In genomic region chr3:185561374-185561943, GRCh38 we compare ENCODE assay signal across 14 cellular contexts. TPM values are rescaled to one million over a fixed set of nuclear protein-coding genes. Genes with fewer than 3 reads are reported as not detected.
DNase-seq lines count a peak whose midpoint lies in the region; ATAC-seq and TF ChIP-seq lines count a peak whose summit lies in the region.
"Had no signal": no experiment of that assay in that cellular context is flagged by ENCODE, and none has a peak within 500 bp of the region (broad histone marks: within the 10 kb centered on the region; RNA-seq: fewer than 3 reads in every experiment).

No MANE protein-coding gene starts in this region.

- H3K9me3 ChIP-seq in right cardiac atrium (ENCODE audit: control insufficient read depth, low read length), result no peaks in the 10 kb centered on the region
- H3K9me3 ChIP-seq: MG63 had no signal

- H3K27me3 ChIP-seq in right cardiac atrium (ENCODE audit: control insufficient read depth, insufficient read depth), result no peaks in the 10 kb centered on the region

- H3K27me3 Mint-ChIP-seq in nephron (ENCODE audit: low read depth), result peaks cover 24% of the 10 kb centered on the region

- no peak overlapping the region for H3K4me3 ChIP-seq in right cardiac atrium (ENCODE audit: low read length)
- H3K4me3 ChIP-seq in foreskin fibroblast (ENCODE audit: low read depth in 1 of 2, low read length in 2 of 2), result no peak overlapping the region
- H3K4me3 ChIP-seq: MG63 had no signal

- H3K4me1 ChIP-seq in right cardiac atrium (ENCODE audit: control insufficient read depth, insufficient read depth, low read length), result no peaks in the 10 kb centered on the region

- no peak overlapping the region for H3K27ac ChIP-seq in right cardiac atrium (ENCODE audit: low read length)
- H3K27ac ChIP-seq: C4-2B had no signal

- ATAC-seq in right cardiac atrium (peak; percentile 28 to 31), GM21390 (IDR thresholded peaks at IDR 0.05; ENCODE audit: unreplicated experiment) (no peak)

- peak; percentile 23 for DNase-seq in CD1c-positive myeloid dendritic cell (ENCODE audit: extremely low spot score)
- DNase-seq in Kasumi-1 (lab: John Stamatoyannopoulos, UW), result peak; percentile 53 to 56
- DNase-seq in right cardiac atrium, result peak; percentile 34 to 64 (median 59)
- no peak for DNase-seq in foreskin fibroblast
- DNase-seq in NCI-H146 treated with DMSO at 0.1 percent for 48 hours (lab: John Stamatoyannopoulos, UW; ENCODE audit: unreplicated experiment), result no peak
- no peak for DNase-seq in NCI-H187 treated with DMSO at 0.1 percent for 48 hours (lab: John Stamatoyannopoulos, UW)
- DNase-seq: activated CD4-positive, alpha-beta memory T cell treated with anti-CD3 and anti-CD28 coated beads for 36 hours; amniotic stem cell; effector CD8-positive, alpha-beta T cell; MG63; nephron progenitor cell had no signal

- H3K4me1 Mint-ChIP-seq in nephron, result peaks cover 8% of the 10 kb centered on the region

- H3K27ac Mint-ChIP-seq in nephron, result peak overlapping the region; percentile 24 to 87 (median 82)
- H3K27ac Mint-ChIP-seq: activated CD4-positive, alpha-beta memory T cell treated with anti-CD3 and anti-CD28 coated beads for 36 hours; nephron progenitor cell had no signal

- H3K4me3 Mint-ChIP-seq in nephron, result no peak overlapping the region
- H3K4me3 Mint-ChIP-seq: activated CD4-positive, alpha-beta memory T cell treated with anti-CD3 and anti-CD28 coated beads for 36 hours; nephron progenitor cell had no signal

- intact Hi-C loops in right cardiac atrium (cut with DNase I), result no loop called here

- 69% methylated on average over 8 of the region's 8 CpGs for WGBS in right cardiac atrium

- H3K36me3 Mint-ChIP-seq in nephron (ENCODE audit: low read depth), result no peaks in the 10 kb centered on the region
- H3K36me3 Mint-ChIP-seq: activated CD4-positive, alpha-beta memory T cell treated with anti-CD3 and anti-CD28 coated beads for 36 hours had no signal

- TF ChIP-seq CTCF in nephron (IDR thresholded peaks at IDR 0.05; ENCODE audit: unreplicated experiment in 3 of 3), result no peak
- no peak for TF ChIP-seq CTCF in foreskin fibroblast (IDR thresholded peaks at IDR 0.05; ENCODE audit: low read depth, low read length)

- H3K9me3 Mint-ChIP-seq in nephron, result no peaks in the 10 kb centered on the region
- H3K9me3 Mint-ChIP-seq: activated CD4-positive, alpha-beta memory T cell treated with anti-CD3 and anti-CD28 coated beads for 36 hours had no signal

RNA-seq across cellular contexts. Expression of gene LIPH, which starts 9.1 kb away (rescaled TPM):
- under 1 TPM; 0.14 to 0.62 (median 0.31) TPM for total RNA-seq in right cardiac atrium
- 0.07 TPM for polyA plus RNA-seq in right cardiac atrium
- total RNA-seq: activated CD4-positive, alpha-beta memory T cell treated with anti-CD3 and anti-CD28 coated beads for 36 hours had no signal

RNA-seq across cellular contexts. Expression of gene SENP2, which starts 24.6 kb away (rescaled TPM):
- 10 to 100 TPM; 27.5 to 30.1 (median 29.0) TPM for total RNA-seq in right cardiac atrium
- 9.2 TPM for polyA plus RNA-seq in right cardiac atrium

Comparison
In these comparisons a context has a peak if more than half of its experiments do, and no peak if none do; other contexts are left out.
1. DNase-seq: peak in CD1c-positive myeloid dendritic cell (single experiment), Kasumi-1 (2 of 2) and right cardiac atrium (3 of 3); none in foreskin fibroblast (0 of 2), NCI-H146 treated with DMSO at 0.1 percent for 48 hours (single experiment) and NCI-H187 treated with DMSO at 0.1 percent for 48 hours (single experiment).